In the genomic region with DNA sequence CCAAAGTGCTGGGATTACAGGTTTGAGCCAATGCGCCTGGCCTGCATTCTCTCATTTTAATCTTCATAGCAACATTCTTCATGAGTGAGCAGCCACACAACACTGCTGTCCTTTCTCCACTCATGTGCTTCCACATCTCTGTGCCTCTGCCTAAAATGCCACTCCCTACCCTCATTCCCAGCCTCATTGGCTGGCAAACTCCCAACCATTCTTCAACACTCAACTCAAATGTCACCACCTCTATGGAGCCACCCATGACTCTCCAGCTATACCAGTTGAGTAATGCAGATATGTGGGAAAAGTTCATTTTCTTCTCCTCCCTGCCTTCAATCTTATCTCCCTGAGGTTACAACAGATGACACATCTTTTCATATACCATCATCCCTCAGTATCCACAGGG, we compare ENCODE assay signal across 32 cellular contexts.
"Had no signal": no experiment of that assay in that cellular context is flagged by ENCODE, and none has a peak within 500 bp of the region (broad histone marks: within the 10 kb centered on the region; RNA-seq: fewer than 3 reads in every experiment).

No MANE protein-coding gene starts in this region.

- H3K27me3 Mint-ChIP-seq: stimulated activated naive CD8-positive, alpha-beta T cell treated with anti-CD3 and anti-CD28 coated beads, Interleukin-15, Interleukin-2, amounts not matched to agents 100 ng/mL and 50 ng/mL, for 24 hours had no signal

- H3K27ac Mint-ChIP-seq: dendritic cell treated with granulocyte-macrophage colony-stimulating factor and Interleukin-4, amounts not matched to agents 40 ng/mL and 50 ng/mL, for 4 days; memory B cell; mesothelial cell of epicardium; natural killer cell treated with Interleukin-12 subunit alpha and Interleukin-12 subunit beta and Interleukin-15 and Interleukin-18, amount 100 ng/mL, for 72 hours; stimulated activated naive B cell treated with anti-CD40 and anti-IgM and Interleukin-4, amounts not matched to agents 10 μg/mL and 1 μg/mL and 100 μg/mL, for 72 hours; stimulated activated naive CD8-positive, alpha-beta T cell treated with anti-CD3 and anti-CD28 coated beads, Interleukin-15, Interleukin-2, amounts not matched to agents 100 ng/mL and 50 ng/mL, for 24 hours had no signal

- H3K4me3 Mint-ChIP-seq: dendritic cell treated with granulocyte-macrophage colony-stimulating factor and Interleukin-4, amounts not matched to agents 40 ng/mL and 50 ng/mL, for 4 days; memory B cell; mesothelial cell of epicardium; naive B cell; natural killer cell treated with Interleukin-12 subunit alpha and Interleukin-12 subunit beta and Interleukin-15 and Interleukin-18, amount 100 ng/mL, for 72 hours; neural crest cell; stimulated activated naive B cell treated with anti-CD40 and anti-IgM and Interleukin-4, amounts not matched to agents 10 μg/mL and 1 μg/mL and 100 μg/mL, for 72 hours; stimulated activated naive CD8-positive, alpha-beta T cell treated with anti-CD3 and anti-CD28 coated beads, Interleukin-15, Interleukin-2, amounts not matched to agents 100 ng/mL and 50 ng/mL, for 24 hours had no signal

- H3K36me3 Mint-ChIP-seq: memory B cell; mesothelial cell of epicardium; natural killer cell treated with Interleukin-12 subunit alpha and Interleukin-12 subunit beta and Interleukin-15 and Interleukin-18, amount 100 ng/mL, for 72 hours had no signal

- DNase-seq: colonic mucosa; effector CD8-positive, alpha-beta T cell; erythroblast; esophagus squamous epithelium; foreskin melanocyte; glutamatergic neuron; heart right ventricle; hippocampal formation; islet precursor cell; kidney glomerular epithelial cell; left colon; left ventricle myocardium superior; lower lobe of right lung; mucosa of descending colon; naive B cell; pancreas; right lobe of liver; small intestine; stimulated activated CD4-positive, alpha-beta T cell treated with anti-CD3 and anti-CD28 coated beads, Interleukin-15, amount 100 ng/mL, for 24 hours; stimulated activated CD4-positive, alpha-beta T cell treated with anti-CD3 and anti-CD28 coated beads, Interleukin-2, amount 100 ng/mL, for 48 hours; stimulated activated naive B cell treated with anti-CD40 and anti-IgM and Interleukin-4, amounts not matched to agents 10 μg/mL and 1 μg/mL and 100 μg/mL, for 72 hours; upper lobe of right lung; uterus had no signal

- H3K4me1 Mint-ChIP-seq: memory B cell; mesothelial cell of epicardium; naive B cell; neural crest cell; stimulated activated naive B cell treated with anti-CD40 and anti-IgM and Interleukin-4, amounts not matched to agents 10 μg/mL and 1 μg/mL and 100 μg/mL, for 72 hours had no signal

- H3K4me1 ChIP-seq: colonic mucosa, esophagus squamous epithelium, heart right ventricle, lower lobe of right lung, pancreas, right lobe of liver, tibial nerve, upper lobe of right lung, uterus had no signal

- H3K27ac ChIP-seq: colonic mucosa, esophagus squamous epithelium, heart right ventricle, lower lobe of right lung, neutrophil, pancreas, right lobe of liver, thoracic aorta, tibial nerve, upper lobe of right lung, uterus had no signal

- H3K27me3 ChIP-seq: colonic mucosa, pancreas, right lobe of liver, tibial nerve, uterus had no signal

- H3K4me3 ChIP-seq: colonic mucosa, esophagus squamous epithelium, heart right ventricle, lower lobe of right lung, mucosa of descending colon, pancreas, right lobe of liver, thoracic aorta, tibial nerve, upper lobe of right lung, uterus had no signal

- H3K9me3 ChIP-seq: colonic mucosa, lower lobe of right lung, mucosa of descending colon, neutrophil, pancreas, right lobe of liver, thoracic aorta, upper lobe of right lung, uterus had no signal

- H3K36me3 ChIP-seq: colonic mucosa, esophagus squamous epithelium, heart right ventricle, lower lobe of right lung, neutrophil, pancreas, right lobe of liver, thoracic aorta, tibial nerve, upper lobe of right lung, uterus had no signal
